ENCODE assay signal across 12 cellular contexts in the genomic region with DNA sequence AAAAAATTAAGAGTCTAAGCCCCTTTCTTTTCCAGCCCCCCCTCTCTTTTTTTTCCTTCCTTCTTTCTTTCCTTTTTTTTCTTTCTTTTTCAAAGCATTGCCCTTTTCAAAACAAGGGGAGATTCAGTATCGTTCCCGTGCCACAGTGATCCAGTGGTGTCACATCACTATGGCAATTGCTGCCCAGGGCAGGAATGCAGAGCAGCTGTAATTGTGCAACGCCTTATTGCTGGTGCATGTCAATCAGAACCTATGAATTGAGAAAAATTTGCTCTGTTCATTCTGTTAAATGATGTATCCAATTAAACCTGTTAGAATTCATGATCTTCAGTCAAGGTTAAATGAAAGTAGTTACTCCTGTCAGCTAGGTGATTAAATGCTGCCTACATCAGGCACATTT.
"Had no signal": no experiment of that assay in that cellular context is flagged by ENCODE, and none has a peak within 500 bp of the region (broad histone marks: within the 10 kb centered on the region; RNA-seq: fewer than 3 reads in every experiment).

No MANE protein-coding gene starts in this region.

- H3K4me3 Mint-ChIP-seq: activated CD4-positive, alpha-beta memory T cell treated with anti-CD3 and anti-CD28 coated beads for 36 hours; activated naive CD8-positive, alpha-beta T cell treated with anti-CD3 and anti-CD28 coated beads for 36 hours; naive thymus-derived CD8-positive, alpha-beta T cell; T-helper 2 cell treated with Interferon-gamma antibody and Interleukin-4, amounts not matched to agents 5 μg/mL and 100 μg/mL, for 36 hours had no signal

- H3K4me3 ChIP-seq: prostate gland had no signal

- H3K4me1 Mint-ChIP-seq: activated naive CD8-positive, alpha-beta T cell treated with anti-CD3 and anti-CD28 coated beads for 36 hours had no signal

- H3K27ac ChIP-seq: prostate gland had no signal

- H3K9me3 Mint-ChIP-seq: activated CD4-positive, alpha-beta memory T cell treated with anti-CD3 and anti-CD28 coated beads for 36 hours; activated naive CD8-positive, alpha-beta T cell treated with anti-CD3 and anti-CD28 coated beads for 36 hours; T-helper 2 cell treated with Interferon-gamma antibody and Interleukin-4, amounts not matched to agents 5 μg/mL and 100 μg/mL, for 36 hours had no signal

- H3K27ac Mint-ChIP-seq: activated CD4-positive, alpha-beta memory T cell treated with anti-CD3 and anti-CD28 coated beads for 36 hours; activated naive CD8-positive, alpha-beta T cell treated with anti-CD3 and anti-CD28 coated beads for 36 hours; naive thymus-derived CD8-positive, alpha-beta T cell; T-helper 2 cell treated with Interferon-gamma antibody and Interleukin-4, amounts not matched to agents 5 μg/mL and 100 μg/mL, for 36 hours had no signal

- H3K9me3 ChIP-seq: prostate gland had no signal

- DNase-seq: activated CD4-positive, alpha-beta memory T cell treated with anti-CD3 and anti-CD28 coated beads for 36 hours; activated CD4-positive, alpha-beta T cell treated with anti-CD3 and anti-CD28 coated beads for 1 hour; activated gamma-delta T cell treated with Interleukin-2 at 50 U/mL for 16 hours; activated naive CD8-positive, alpha-beta T cell treated with anti-CD3 and anti-CD28 coated beads for 36 hours; activated T-cell treated with anti-CD3 and anti-CD28 coated beads, Interleukin-2, amount 50 U/mL, for 48 hours; aorta; naive thymus-derived CD8-positive, alpha-beta T cell; stimulated activated CD4-positive, alpha-beta T cell treated with anti-CD3 and anti-CD28 coated beads, Interleukin-4, amount 100 ng/mL, for 1 hour; stimulated activated CD8-positive, alpha-beta memory T cell treated with anti-CD3 and anti-CD28 coated beads, Interleukin-4, amount 100 ng/mL, for 48 hours; stimulated activated naive CD8-positive, alpha-beta T cell treated with anti-CD3 and anti-CD28 coated beads, Interleukin-15, Interleukin-2, amounts not matched to agents 100 U/mL and 50 U/mL, for 24 hours had no signal

- H3K36me3 Mint-ChIP-seq: activated CD4-positive, alpha-beta memory T cell treated with anti-CD3 and anti-CD28 coated beads for 36 hours; activated naive CD8-positive, alpha-beta T cell treated with anti-CD3 and anti-CD28 coated beads for 36 hours; naive thymus-derived CD8-positive, alpha-beta T cell had no signal

- H3K4me1 ChIP-seq: prostate gland had no signal

- H3K36me3 ChIP-seq: prostate gland had no signal

- ATAC-seq: naive thymus-derived CD8-positive, alpha-beta T cell; stimulated activated naive CD8-positive, alpha-beta T cell treated with anti-CD3 and anti-CD28 coated beads, Interleukin-15, Interleukin-2, amounts not matched to agents 100 U/mL and 50 U/mL, for 24 hours had no signal
